8 cellular contexts compared by ENCODE assay signal in the genomic region with DNA sequence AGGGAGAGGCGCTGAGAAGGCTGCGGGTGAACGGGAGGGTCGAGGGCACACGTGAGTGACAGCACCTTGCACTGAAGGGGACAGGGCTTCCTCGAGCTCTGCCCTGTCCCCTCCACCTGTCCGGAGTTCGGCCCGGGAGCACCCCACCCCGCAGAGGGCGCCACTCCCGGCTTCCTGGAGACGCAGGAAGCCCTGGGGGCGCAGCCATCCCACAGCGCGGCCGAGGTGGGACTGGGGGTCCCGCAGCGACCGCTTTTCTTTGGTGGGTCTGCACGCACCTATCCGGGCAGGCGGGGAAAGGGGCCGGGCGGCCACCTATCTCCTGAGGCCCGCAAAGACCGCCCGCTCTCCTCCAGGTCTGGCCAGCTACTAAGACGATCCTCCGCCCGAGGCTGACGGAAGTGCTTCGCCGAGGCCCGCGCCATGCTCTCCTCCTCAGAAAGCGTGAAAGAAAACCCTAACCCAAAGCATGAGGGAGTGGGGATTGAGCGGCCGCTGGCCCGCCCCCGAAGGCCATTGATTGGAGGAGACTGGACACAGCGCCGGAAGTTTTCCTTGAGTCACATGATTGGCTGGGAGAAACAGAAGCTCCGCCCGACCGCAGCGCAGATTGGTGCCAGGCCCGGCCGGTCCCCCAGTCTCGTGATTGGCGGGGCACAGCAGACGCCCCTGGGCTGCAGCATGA. TPM values are rescaled to one million over a fixed set of nuclear protein-coding genes. Genes with fewer than 3 reads are reported as not detected.
A peak's percentile ranks its signal among the peaks of the same experiment; 100 is the strongest.
DNase-seq lines count a peak whose midpoint lies in the region; ATAC-seq and TF ChIP-seq lines count a peak whose summit lies in the region.

No MANE protein-coding gene starts in this region.

- H2AFZ ChIP-seq in ACC112 (ENCODE audit: low read length, unreplicated experiment): peak overlapping the region; percentile 2

- H3K36me3 ChIP-seq in ACC112 (ENCODE audit: insufficient read depth, low read length) (no peaks in the 10 kb centered on the region), WERI-Rb-1 (peaks cover 88% of the 10 kb centered on the region)

- H3K9me3 ChIP-seq in WERI-Rb-1 (ENCODE audit: severe bottlenecking): no peaks in the 10 kb centered on the region

- TF ChIP-seq CTCF in WERI-Rb-1 (IDR thresholded peaks at IDR 0.05; ENCODE audit: low read depth, low read length) (peak; percentile 22), cardiac fibroblast (IDR thresholded peaks at IDR 0.05; ENCODE audit: low read depth, low read length) (no peak)

- H3K9me3 Mint-ChIP-seq in immature natural killer cell: no peaks in the 10 kb centered on the region

- H3K27me3 ChIP-seq in ACC112 (ENCODE audit: insufficient read depth, low read length): no peaks in the 10 kb centered on the region
- H3K27me3 ChIP-seq in WERI-Rb-1 (ENCODE audit: insufficient read depth, low read depth, severe bottlenecking): no peaks in the 10 kb centered on the region

- H3K27ac Mint-ChIP-seq in immature natural killer cell: peak overlapping the region; percentile 90 to 99 (median 96)

- H3K4me1 Mint-ChIP-seq in immature natural killer cell: peaks cover 21 to 26% of the 10 kb centered on the region in 2 donors

- peaks cover 4 to 8% (median 5%) of the 10 kb centered on the region in 3 donors for H3K36me3 Mint-ChIP-seq in immature natural killer cell

- H3K4me3 ChIP-seq in ACC112 (ENCODE audit: low read depth, low read length) (peak overlapping the region; percentile 83), WERI-Rb-1 (ENCODE audit: low read depth, low read length) (no peak overlapping the region), cardiac fibroblast (replicated peaks in 1 of 2; ENCODE audit: low read depth in 2 of 2, low read length in 2 of 2) (peak overlapping the region; percentile 59 to 65)

- H3K27ac ChIP-seq in ACC112 (ENCODE audit: low read depth, low read length) (peak overlapping the region; percentile 44), WERI-Rb-1 (no peak overlapping the region)

- peaks cover 6% of the 10 kb centered on the region for H3K79me2 ChIP-seq in ACC112 (ENCODE audit: control insufficient read depth, insufficient read depth, low read length, unreplicated experiment)

- peak overlapping the region; percentile 96 to 99 (median 99) for H3K4me3 Mint-ChIP-seq in immature natural killer cell

- H3K27me3 Mint-ChIP-seq in immature natural killer cell (ENCODE audit: low read depth in 3 of 3): peaks cover 3 to 7% (median 4%) of the 10 kb centered on the region in 3 donors

- DNase-seq in NCI-H2171 treated with DMSO at 0.1 percent for 48 hours (lab: John Stamatoyannopoulos, UW) (peak; percentile 99), WERI-Rb-1 (no peak), cardiac fibroblast (ENCODE audit: low read depth in 2 of 2) (peak; percentile 94 to 96), immature natural killer cell (peak; percentile 95 to 96 (median 95)), smooth muscle cell of the brain vasculature (ENCODE audit: low read depth, low spot score) (peak; percentile 94)

- no peaks in the 10 kb centered on the region for H3K4me1 ChIP-seq in ACC112 (ENCODE audit: control insufficient read depth, insufficient read depth, low read length, unreplicated experiment)

- ATAC-seq in GM18861 (IDR thresholded peaks at IDR 0.05; ENCODE audit: unreplicated experiment) (peak; percentile 85), HG03097 (IDR thresholded peaks at IDR 0.05; ENCODE audit: low FRiP score, unreplicated experiment) (peak; percentile 85)

RNA-seq across cellular contexts. Expression of gene DDX19A, which starts 34.4 kb away (rescaled TPM):
- polyA plus RNA-seq in immature natural killer cell: 10 to 100 TPM; 25.3 to 47.1 (median 27.4) TPM

RNA-seq across cellular contexts. Expression of gene ST3GAL2, which starts 57.8 kb away (rescaled TPM):
- 10 to 100 TPM; 11.1 to 20.7 (median 17.4) TPM for polyA plus RNA-seq in immature natural killer cell
